Comparison of ENCODE assay signal across 2 cellular contexts in genomic region chr20:48625136-48625900, GRCh38.
A peak's percentile ranks its signal among the peaks of the same experiment; 100 is the strongest.
TF ChIP-seq lines count a peak whose summit lies in the region.

No MANE protein-coding gene starts in this region.

TF ChIP-seq in HEK293, 187 proteins besides CTCF, POLR2A, EP300 and RAD21 (continued from another document):
- TF ChIP-seq, protein P1, sequence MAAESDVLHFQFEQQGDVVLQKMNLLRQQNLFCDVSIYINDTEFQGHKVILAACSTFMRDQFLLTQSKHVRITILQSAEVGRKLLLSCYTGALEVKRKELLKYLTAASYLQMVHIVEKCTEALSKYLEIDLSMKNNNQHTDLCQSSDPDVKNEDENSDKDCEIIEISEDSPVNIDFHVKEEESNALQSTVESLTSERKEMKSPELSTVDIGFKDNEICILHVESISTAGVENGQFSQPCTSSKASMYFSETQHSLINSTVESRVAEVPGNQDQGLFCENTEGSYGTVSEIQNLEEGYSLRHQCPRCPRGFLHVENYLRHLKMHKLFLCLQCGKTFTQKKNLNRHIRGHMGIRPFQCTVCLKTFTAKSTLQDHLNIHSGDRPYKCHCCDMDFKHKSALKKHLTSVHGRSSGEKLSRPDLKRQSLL (tag by site-specific recombination; IDR thresholded peaks at IDR 0.05) = 0 out of 2 replicates have a peak, but pooled peaks have one; percentile 39

TF ChIP-seq in endothelial cell of umbilical vein, 7 proteins besides CTCF, POLR2A, EP300 and RAD21:
- no peak for TF ChIP-seq MAX (IDR thresholded peaks at IDR 0.05; ENCODE audit: insufficient read depth, insufficient read length)
- TF ChIP-seq JUN (IDR thresholded peaks at IDR 0.05; ENCODE audit: borderline replicate concordance, insufficient read depth, insufficient read length, low read depth) = no peak
- no peak for TF ChIP-seq POLR2AphosphoS5 (IDR thresholded peaks at IDR 0.05; ENCODE audit: insufficient read depth, low read depth, low read length)
- no peak for TF ChIP-seq FOS (IDR thresholded peaks at IDR 0.05; ENCODE audit: borderline replicate concordance, insufficient read depth, low read length)
- no peak for TF ChIP-seq MYC (IDR thresholded peaks at IDR 0.05; ENCODE audit: low read depth, low read length)
- TF ChIP-seq EZH2 (IDR thresholded peaks at IDR 0.05; ENCODE audit: borderline replicate concordance, low read depth, low read length, severe bottlenecking) = no peak
- TF ChIP-seq GATA2 (IDR thresholded peaks at IDR 0.05; ENCODE audit: insufficient read depth, insufficient read length, low read depth, low read length) = no peak
